Comparison of ENCODE assay signal across 8 cellular contexts in genomic region chr3:60010778-60011177, GRCh38.
A peak's percentile ranks its signal among the peaks of the same experiment; 100 is the strongest.
DNase-seq lines count a peak whose midpoint lies in the region; ATAC-seq and TF ChIP-seq lines count a peak whose summit lies in the region.

No MANE protein-coding gene starts in this region.

- H3K9me2 ChIP-seq in SU-DHL-6 (replicated peaks; ENCODE audit: insufficient read depth, low read length): no peaks in the 10 kb centered on the region

- no peak overlapping the region for H3K27ac ChIP-seq in SU-DHL-6 (ENCODE audit: low read depth, low read length)
- peak overlapping the region; percentile 67 for H3K27ac ChIP-seq in effector memory CD4-positive, alpha-beta T cell (ENCODE audit: insufficient read depth, low read length, poor library complexity, severe bottlenecking)

- ATAC-seq in HG02642 (IDR thresholded peaks at IDR 0.05; ENCODE audit: poor library complexity, unreplicated experiment): peak; percentile 84
- ATAC-seq in GM18873 (IDR thresholded peaks at IDR 0.05; ENCODE audit: low FRiP score, unreplicated experiment): no peak

- peak overlapping the region; percentile 48 for H3K4me2 ChIP-seq in SU-DHL-6 (ENCODE audit: low read depth, low read length, poor library complexity, severe bottlenecking)

- no peak for TF ChIP-seq CTCF in GM12865 (IDR thresholded peaks at IDR 0.05; ENCODE audit: insufficient read depth, low read depth, low read length, missing control alignments)
- no peak for TF ChIP-seq CTCF in SU-DHL-6 (IDR thresholded peaks at IDR 0.05; ENCODE audit: insufficient read depth, low read length, poor library complexity, severe bottlenecking)

- peak overlapping the region; percentile 15; the same call in 1 of the 2 replicates for H3K4me3 ChIP-seq in GM12865 (ENCODE audit: low read depth, low read length)
- H3K4me3 ChIP-seq in SU-DHL-6 (ENCODE audit: insufficient read depth, low read length, poor library complexity, severe bottlenecking): no peak overlapping the region
- H3K4me3 ChIP-seq in effector memory CD4-positive, alpha-beta T cell (ENCODE audit: insufficient read depth, low read depth, low read length, poor library complexity, severe bottlenecking): peak overlapping the region; percentile 16

- peak overlapping the region; percentile 39 for H2AFZ ChIP-seq in SU-DHL-6 (ENCODE audit: low read depth, low read length, severe bottlenecking)

- no peaks in the 10 kb centered on the region for H3K36me3 ChIP-seq in SU-DHL-6 (ENCODE audit: low read length)
- no peaks in the 10 kb centered on the region for H3K36me3 ChIP-seq in effector memory CD4-positive, alpha-beta T cell (ENCODE audit: control insufficient read depth, insufficient read depth, low read length)

- peak; percentile 83 for DNase-seq in GM12865 (ENCODE audit: low read depth)
- DNase-seq in effector memory CD4-positive, alpha-beta T cell: peak; percentile 26 to 42 (median 38)
- no peak for DNase-seq in occipital lobe (lab: John Stamatoyannopoulos, UW)
- DNase-seq in DMS53 treated with DMSO at 0.1 percent for 48 hours (lab: John Stamatoyannopoulos, UW; ENCODE audit: unreplicated experiment): no peak
- DNase-seq in NCI-H748 treated with DMSO at 0.1 percent for 48 hours (lab: John Stamatoyannopoulos, UW): no peak

- H3K9me3 ChIP-seq in SU-DHL-6 (ENCODE audit: insufficient read depth, low read length): no peaks in the 10 kb centered on the region
- no peaks in the 10 kb centered on the region for H3K9me3 ChIP-seq in effector memory CD4-positive, alpha-beta T cell (ENCODE audit: control insufficient read depth, low read length)

- H4K20me1 ChIP-seq in SU-DHL-6 (ENCODE audit: low read depth, low read length): no peaks in the 10 kb centered on the region

- H3K27me3 ChIP-seq in SU-DHL-6 (ENCODE audit: low read length): no peaks in the 10 kb centered on the region
- no peaks in the 10 kb centered on the region for H3K27me3 ChIP-seq in effector memory CD4-positive, alpha-beta T cell (replicated peaks; ENCODE audit: control insufficient read depth, insufficient read depth, low read length, poor library complexity, severe bottlenecking)

- H3F3A ChIP-seq in SU-DHL-6 (ENCODE audit: insufficient read depth): no peaks in the 10 kb centered on the region

- no peaks in the 10 kb centered on the region for H3K79me2 ChIP-seq in SU-DHL-6 (ENCODE audit: insufficient read depth, low read length)

- peaks cover 57% of the 10 kb centered on the region for H3K4me1 ChIP-seq in effector memory CD4-positive, alpha-beta T cell (ENCODE audit: control insufficient read depth, insufficient read depth, low read length, poor library complexity, severe bottlenecking)

- no peak overlapping the region; the same call in 1 of the 2 replicates for H3K9ac ChIP-seq in SU-DHL-6 (ENCODE audit: low read length)

Comparison
In these comparisons a context has a peak if more than half of its experiments do, and no peak if none do; other contexts are left out.
1. DNase-seq: peak in GM12865 (single experiment) and effector memory CD4-positive, alpha-beta T cell (3 of 3); none in occipital lobe (single experiment), DMS53 treated with DMSO at 0.1 percent for 48 hours (single experiment) and NCI-H748 treated with DMSO at 0.1 percent for 48 hours (single experiment).